Comparison of ENCODE assay signal across 1 cellular context in the genomic region with DNA sequence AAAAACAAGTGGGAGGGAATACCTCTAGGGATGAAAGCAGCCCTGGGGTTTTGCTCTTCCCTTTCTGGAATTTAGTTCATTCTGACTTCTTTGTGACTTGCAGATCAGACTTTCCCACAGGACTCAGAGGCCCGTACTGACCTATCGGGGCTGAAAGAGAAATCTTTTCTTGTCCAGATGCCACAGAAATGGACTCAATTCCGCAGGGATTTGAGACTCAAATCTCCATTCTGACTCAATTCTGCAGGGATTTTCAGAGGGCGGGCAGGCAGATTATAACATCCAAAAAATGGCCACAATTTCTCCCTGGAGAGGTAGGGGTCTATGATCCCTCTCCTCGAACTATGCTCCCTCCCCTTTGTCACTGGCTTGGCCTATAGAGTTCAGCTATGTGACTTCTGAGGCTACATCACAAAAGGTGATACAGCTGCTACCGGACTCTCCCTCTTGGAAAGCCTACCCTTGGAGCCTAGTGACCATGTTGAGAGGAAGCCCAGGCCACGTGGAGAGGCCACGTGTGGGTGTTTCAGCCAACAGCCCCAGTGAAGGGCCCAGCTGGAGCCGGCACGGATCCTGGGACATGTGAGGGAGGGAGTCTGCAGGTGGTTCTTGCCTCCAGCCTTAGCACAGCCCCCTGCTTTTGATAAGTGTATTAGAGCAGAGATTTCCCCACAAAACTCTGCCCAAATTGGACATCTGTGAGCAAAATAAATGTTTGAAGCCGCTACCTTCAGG.
TF ChIP-seq lines count a peak whose summit lies in the region.

No MANE protein-coding gene starts in this region.

TF ChIP-seq in GM23338, 12 proteins besides CTCF, POLR2A, EP300 and RAD21 (continued from another document):
- TF ChIP-seq NANOG (IDR thresholded peaks at IDR 0.05; ENCODE audit: borderline replicate concordance): no peak
- TF ChIP-seq, protein P1, sequence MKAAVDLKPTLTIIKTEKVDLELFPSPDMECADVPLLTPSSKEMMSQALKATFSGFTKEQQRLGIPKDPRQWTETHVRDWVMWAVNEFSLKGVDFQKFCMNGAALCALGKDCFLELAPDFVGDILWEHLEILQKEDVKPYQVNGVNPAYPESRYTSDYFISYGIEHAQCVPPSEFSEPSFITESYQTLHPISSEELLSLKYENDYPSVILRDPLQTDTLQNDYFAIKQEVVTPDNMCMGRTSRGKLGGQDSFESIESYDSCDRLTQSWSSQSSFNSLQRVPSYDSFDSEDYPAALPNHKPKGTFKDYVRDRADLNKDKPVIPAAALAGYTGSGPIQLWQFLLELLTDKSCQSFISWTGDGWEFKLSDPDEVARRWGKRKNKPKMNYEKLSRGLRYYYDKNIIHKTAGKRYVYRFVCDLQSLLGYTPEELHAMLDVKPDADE (IDR thresholded peaks at IDR 0.05): no peak
- TF ChIP-seq EZH2phosphoT487 (IDR thresholded peaks at IDR 0.05; ENCODE audit: unreplicated experiment): no peak
- TF ChIP-seq, protein P2, sequence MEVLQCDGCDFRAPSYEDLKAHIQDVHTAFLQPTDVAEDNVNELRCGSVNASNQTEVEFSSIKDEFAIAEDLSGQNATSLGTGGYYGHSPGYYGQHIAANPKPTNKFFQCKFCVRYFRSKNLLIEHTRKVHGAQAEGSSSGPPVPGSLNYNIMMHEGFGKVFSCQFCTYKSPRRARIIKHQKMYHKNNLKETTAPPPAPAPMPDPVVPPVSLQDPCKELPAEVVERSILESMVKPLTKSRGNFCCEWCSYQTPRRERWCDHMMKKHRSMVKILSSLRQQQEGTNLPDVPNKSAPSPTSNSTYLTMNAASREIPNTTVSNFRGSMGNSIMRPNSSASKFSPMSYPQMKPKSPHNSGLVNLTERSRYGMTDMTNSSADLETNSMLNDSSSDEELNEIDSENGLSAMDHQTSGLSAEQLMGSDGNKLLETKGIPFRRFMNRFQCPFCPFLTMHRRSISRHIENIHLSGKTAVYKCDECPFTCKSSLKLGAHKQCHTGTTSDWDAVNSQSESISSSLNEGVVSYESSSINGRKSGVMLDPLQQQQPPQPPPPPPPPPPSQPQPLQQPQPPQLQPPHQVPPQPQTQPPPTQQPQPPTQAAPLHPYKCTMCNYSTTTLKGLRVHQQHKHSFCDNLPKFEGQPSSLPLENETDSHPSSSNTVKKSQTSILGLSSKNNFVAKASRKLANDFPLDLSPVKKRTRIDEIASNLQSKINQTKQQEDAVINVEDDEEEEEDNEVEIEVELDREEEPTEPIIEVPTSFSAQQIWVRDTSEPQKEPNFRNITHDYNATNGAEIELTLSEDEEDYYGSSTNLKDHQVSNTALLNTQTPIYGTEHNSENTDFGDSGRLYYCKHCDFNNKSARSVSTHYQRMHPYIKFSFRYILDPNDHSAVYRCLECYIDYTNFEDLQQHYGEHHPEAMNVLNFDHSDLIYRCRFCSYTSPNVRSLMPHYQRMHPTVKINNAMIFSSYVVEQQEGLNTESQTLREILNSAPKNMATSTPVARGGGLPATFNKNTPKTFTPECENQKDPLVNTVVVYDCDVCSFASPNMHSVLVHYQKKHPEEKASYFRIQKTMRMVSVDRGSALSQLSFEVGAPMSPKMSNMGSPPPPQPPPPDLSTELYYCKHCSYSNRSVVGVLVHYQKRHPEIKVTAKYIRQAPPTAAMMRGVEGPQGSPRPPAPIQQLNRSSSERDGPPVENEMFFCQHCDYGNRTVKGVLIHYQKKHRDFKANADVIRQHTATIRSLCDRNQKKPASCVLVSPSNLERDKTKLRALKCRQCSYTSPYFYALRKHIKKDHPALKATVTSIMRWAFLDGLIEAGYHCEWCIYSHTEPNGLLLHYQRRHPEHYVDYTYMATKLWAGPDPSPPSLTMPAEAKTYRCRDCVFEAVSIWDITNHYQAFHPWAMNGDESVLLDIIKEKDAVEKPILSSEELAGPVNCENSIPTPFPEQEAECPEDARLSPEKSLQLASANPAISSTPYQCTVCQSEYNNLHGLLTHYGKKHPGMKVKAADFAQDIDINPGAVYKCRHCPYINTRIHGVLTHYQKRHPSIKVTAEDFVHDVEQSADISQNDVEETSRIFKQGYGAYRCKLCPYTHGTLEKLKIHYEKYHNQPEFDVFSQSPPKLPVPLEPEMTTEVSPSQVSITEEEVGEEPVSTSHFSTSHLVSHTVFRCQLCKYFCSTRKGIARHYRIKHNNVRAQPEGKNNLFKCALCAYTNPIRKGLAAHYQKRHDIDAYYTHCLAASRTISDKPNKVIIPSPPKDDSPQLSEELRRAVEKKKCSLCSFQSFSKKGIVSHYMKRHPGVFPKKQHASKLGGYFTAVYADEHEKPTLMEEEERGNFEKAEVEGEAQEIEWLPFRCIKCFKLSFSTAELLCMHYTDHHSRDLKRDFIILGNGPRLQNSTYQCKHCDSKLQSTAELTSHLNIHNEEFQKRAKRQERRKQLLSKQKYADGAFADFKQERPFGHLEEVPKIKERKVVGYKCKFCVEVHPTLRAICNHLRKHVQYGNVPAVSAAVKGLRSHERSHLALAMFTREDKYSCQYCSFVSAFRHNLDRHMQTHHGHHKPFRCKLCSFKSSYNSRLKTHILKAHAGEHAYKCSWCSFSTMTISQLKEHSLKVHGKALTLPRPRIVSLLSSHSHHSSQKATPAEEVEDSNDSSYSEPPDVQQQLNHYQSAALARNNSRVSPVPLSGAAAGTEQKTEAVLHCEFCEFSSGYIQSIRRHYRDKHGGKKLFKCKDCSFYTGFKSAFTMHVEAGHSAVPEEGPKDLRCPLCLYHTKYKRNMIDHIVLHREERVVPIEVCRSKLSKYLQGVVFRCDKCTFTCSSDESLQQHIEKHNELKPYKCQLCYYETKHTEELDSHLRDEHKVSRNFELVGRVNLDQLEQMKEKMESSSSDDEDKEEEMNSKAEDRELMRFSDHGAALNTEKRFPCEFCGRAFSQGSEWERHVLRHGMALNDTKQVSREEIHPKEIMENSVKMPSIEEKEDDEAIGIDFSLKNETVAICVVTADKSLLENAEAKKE (CRISPR knock-in tag; IDR thresholded peaks at IDR 0.05): no peak
- no peak for TF ChIP-seq ZNF114 (CRISPR knock-in tag; IDR thresholded peaks at IDR 0.05)
- TF ChIP-seq STAT1 (IDR thresholded peaks at IDR 0.05; ENCODE audit: unreplicated experiment): no peak
